In the genomic region with DNA sequence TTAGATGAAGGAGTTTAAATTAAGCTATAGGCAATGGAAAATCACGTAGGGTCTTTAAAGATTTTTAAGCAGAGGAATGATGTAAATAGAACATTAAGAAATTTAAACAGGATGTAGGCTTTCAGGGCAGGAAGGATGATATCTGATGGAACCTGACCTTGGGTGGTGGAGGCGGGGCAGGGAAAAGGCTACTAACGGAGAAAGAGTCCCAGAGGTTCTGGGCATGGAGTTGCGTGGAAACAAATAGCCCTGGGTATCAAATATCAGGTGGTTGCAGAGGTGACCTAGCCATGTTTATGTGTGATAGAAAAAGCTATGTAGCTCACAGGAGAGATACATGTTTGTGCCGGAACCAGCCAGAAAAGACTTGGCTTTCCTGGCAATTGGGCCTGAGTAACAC, we compare ENCODE assay signal across 12 cellular contexts.
"Had no signal": no experiment of that assay in that cellular context is flagged by ENCODE, and none has a peak within 500 bp of the region (broad histone marks: within the 10 kb centered on the region; RNA-seq: fewer than 3 reads in every experiment).

No MANE protein-coding gene starts in this region.

- H3K9me3 Mint-ChIP-seq: stimulated activated naive CD8-positive, alpha-beta T cell treated with anti-CD3 and anti-CD28 coated beads, Interleukin-15, amount 100 ng/mL, for 72 hours; type B pancreatic cell had no signal

- H3K27ac ChIP-seq: foreskin keratinocyte, lower lobe of right lung, sigmoid colon had no signal

- ATAC-seq: foreskin keratinocyte; lower lobe of right lung; stimulated activated naive CD8-positive, alpha-beta T cell treated with anti-CD3 and anti-CD28 coated beads, Interleukin-15, amount 100 ng/mL, for 72 hours had no signal

- H3K27me3 Mint-ChIP-seq: stimulated activated naive CD8-positive, alpha-beta T cell treated with anti-CD3 and anti-CD28 coated beads, Interleukin-15, amount 100 ng/mL, for 72 hours had no signal

- H3K4me1 Mint-ChIP-seq: stimulated activated naive CD8-positive, alpha-beta T cell treated with anti-CD3 and anti-CD28 coated beads, Interleukin-15, amount 100 ng/mL, for 72 hours had no signal

- H3K4me3 ChIP-seq: lower lobe of right lung, sigmoid colon had no signal

- H3K4me1 ChIP-seq: foreskin keratinocyte, lower lobe of right lung, sigmoid colon had no signal

- H3K36me3 Mint-ChIP-seq: type B pancreatic cell had no signal

- H3K36me3 ChIP-seq: lower lobe of right lung, sigmoid colon had no signal

- H3K9me3 ChIP-seq: sigmoid colon had no signal

- H3K27ac Mint-ChIP-seq: stimulated activated naive CD8-positive, alpha-beta T cell treated with anti-CD3 and anti-CD28 coated beads, Interleukin-15, amount 100 ng/mL, for 72 hours; type B pancreatic cell had no signal

- H3K4me3 Mint-ChIP-seq: stimulated activated naive CD8-positive, alpha-beta T cell treated with anti-CD3 and anti-CD28 coated beads, Interleukin-15, amount 100 ng/mL, for 72 hours; type B pancreatic cell had no signal

- DNase-seq: activated CD4-positive, alpha-beta T cell treated with anti-CD3 and anti-CD28 coated beads, Interleukin-2, amount 50 U/mL, for 1 hour; activated naive CD4-positive, alpha-beta T cell; activated T-cell treated with anti-CD3 and anti-CD28 coated beads for 4 hours; aorta; effector CD8-positive, alpha-beta T cell; foreskin keratinocyte; lower lobe of right lung; midbrain; sigmoid colon; stimulated activated CD4-positive, alpha-beta T cell treated with anti-CD3 and anti-CD28 coated beads, Interleukin-1b, Interleukin-23, amount 100 ng/mL, for 48 hours; stimulated activated naive CD8-positive, alpha-beta T cell treated with anti-CD3 and anti-CD28 coated beads, Interleukin-15, amount 100 ng/mL, for 72 hours had no signal

- H3K27me3 ChIP-seq: sigmoid colon had no signal
